ENCODE assay signal across 8 cellular contexts in the genomic region with DNA sequence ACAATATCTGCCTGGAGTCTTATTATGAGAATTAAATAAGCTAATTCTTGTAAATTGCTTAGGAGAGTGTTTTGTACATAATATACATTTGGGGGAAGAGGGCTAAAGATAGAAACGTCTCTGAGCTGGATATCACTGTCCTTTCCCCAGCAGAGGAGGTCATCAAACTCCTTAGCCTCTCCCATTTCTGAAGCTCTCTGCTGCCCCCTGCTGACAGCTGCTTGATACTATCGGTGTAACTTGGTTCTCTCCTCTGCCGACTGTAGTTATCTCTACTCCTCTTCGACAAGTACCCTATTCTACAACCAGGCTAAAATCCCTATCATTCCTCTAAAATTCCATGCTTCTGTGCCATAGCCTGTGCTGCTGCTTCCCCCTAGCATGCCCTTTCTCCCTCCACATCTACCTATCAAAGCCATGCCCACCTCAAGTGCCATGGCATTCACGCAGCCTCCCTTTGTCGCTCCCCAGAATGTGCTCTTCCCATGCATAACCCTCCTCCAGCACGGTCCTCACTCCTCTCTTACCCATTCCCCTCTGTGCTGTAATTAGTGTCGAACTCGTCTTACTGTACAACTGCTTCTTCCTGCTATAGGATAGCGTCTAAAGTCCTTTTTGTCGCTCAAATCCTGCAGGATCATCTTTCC.
DNase-seq lines count a peak whose midpoint lies in the region; ATAC-seq and TF ChIP-seq lines count a peak whose summit lies in the region.

No MANE protein-coding gene starts in this region.

- H4K20me1 ChIP-seq in DOHH2 (ENCODE audit: control insufficient read depth, insufficient read depth, low read depth, low read length) (0 out of 2 replicates have a peak, but pooled peaks cover 2% of the 10 kb centered on the region), OCI-LY7 (ENCODE audit: insufficient read depth, low read length) (0 out of 2 replicates have a peak, but pooled peaks cover 3% of the 10 kb centered on the region), fibroblast of lung (ENCODE audit: control insufficient read depth, extremely low read depth, insufficient read depth, low read length) (no peaks in the 10 kb centered on the region), neural cell (ENCODE audit: insufficient read depth) (no peaks in the 10 kb centered on the region)

- H3K36me3 ChIP-seq in DOHH2 (ENCODE audit: control insufficient read depth, low read length) (peaks cover 16% of the 10 kb centered on the region), HUES6 (ENCODE audit: control insufficient read depth, insufficient read depth, low read length) (no peaks in the 10 kb centered on the region), OCI-LY7 (ENCODE audit: insufficient read depth, low read length) (no peaks in the 10 kb centered on the region), fibroblast of lung (ENCODE audit: control insufficient read depth, insufficient read depth, low read length) (no peaks in the 10 kb centered on the region), neural cell (ENCODE audit: insufficient read depth, low read length) (no peaks in the 10 kb centered on the region), stomach (peaks cover 0 to 9% (median 4%) of the 10 kb centered on the region in 4 donors)

- POLR2A ChIA-PET in OCI-LY7 (lab: Charles Lee): interaction anchor here (0.9 kb wide), 1 partner anchor 18 kb away, joined by 3 read pairs; no protein-coding TSS in a partner anchor

- 49 to 52% (median 50%) methylated on average over 11 of the region's 11 CpGs for whole genome bisulfite sequencing in stomach, 5 donors

- H3K4me3 ChIP-seq in DOHH2 (ENCODE audit: low read length) (no peak overlapping the region), HUES6 (ENCODE audit: low read depth, low read length) (0 out of 2 replicates have a peak overlapping the region, but pooled peaks have one; percentile 7), OCI-LY7 (ENCODE audit: low read depth, low read length, poor library complexity, severe bottlenecking) (no peak overlapping the region), fibroblast of lung (replicated peaks in 1 of 4; ENCODE audit: control extremely low read depth in 1 of 4, insufficient read depth in 1 of 4, low read depth in 3 of 4, low read length in 4 of 4) (no peak overlapping the region), neural cell (ENCODE audit: low read length) (no peak overlapping the region), stomach (no peak overlapping the region)

- H3K9me2 ChIP-seq in DOHH2 (replicated peaks; ENCODE audit: control insufficient read depth, low read length) (no peaks in the 10 kb centered on the region), OCI-LY7 (ENCODE audit: insufficient read depth, low read length) (no peaks in the 10 kb centered on the region), neural cell (ENCODE audit: insufficient read depth, low read length) (no peaks in the 10 kb centered on the region)

- no peak for TF ChIP-seq POLR2A in stomach (IDR thresholded peaks at IDR 0.05)

- BruUV-seq in OCI-LY7 (replicated peaks; lab: Mats Ljungman, UMichigan): no TSS peak

- CTCF ChIA-PET in OCI-LY7 (lab: Charles Lee; ENCODE audit: unreplicated experiment): interaction anchor here (0.9 to 1.3 kb wide), 2 partner anchors 9 to 24 kb away, joined by 3 to 6 read pairs; no protein-coding TSS in a partner anchor

- intact Hi-C loops in OCI-LY7 (cut with micrococcal nuclease; ENCODE audit: unreplicated experiment): loop anchor here (10.0 kb wide), 2 partner anchors 251 to 1049 kb away; no protein-coding TSS in a partner anchor
- intact Hi-C loops in stomach (cut with DNase I; ENCODE audit: low total_unique reads): loop anchor here (10.0 kb wide), 1 partner anchor 1049 kb away; no protein-coding TSS in a partner anchor

- peak; percentile 94 for TF ChIP-seq CTCF in DOHH2 (IDR thresholded peaks at IDR 0.05; ENCODE audit: low read depth, low read length, poor library complexity, severe bottlenecking)
- peak; percentile 92 for TF ChIP-seq CTCF in OCI-LY7 (conservative IDR thresholded peaks at IDR 0.05; ENCODE audit: low read length)
- peak; percentile 93 to 95 for TF ChIP-seq CTCF in fibroblast of lung (conservative IDR thresholded peaks at IDR 0.05 in 1 of 2, IDR thresholded peaks at IDR 0.05 in 1 of 2; ENCODE audit: low read depth in 1 of 2, low read length in 2 of 2)
- peak; percentile 76 for TF ChIP-seq CTCF in neural cell (IDR thresholded peaks at IDR 0.05; ENCODE audit: poor library complexity, severe bottlenecking)
- TF ChIP-seq CTCF in stomach (IDR thresholded peaks at IDR 0.05): peak in 5 of 7 experiments; percentile 71 to 77 (median 73)

- H3K9ac ChIP-seq in HUES6 (ENCODE audit: low read length) (no peak overlapping the region), fibroblast of lung (ENCODE audit: insufficient read depth, low read length) (no peak overlapping the region), neural cell (ENCODE audit: low read length) (no peak overlapping the region)

- no peaks in the 10 kb centered on the region for H3K79me2 ChIP-seq in DOHH2 (ENCODE audit: control insufficient read depth, low read length)
- no peaks in the 10 kb centered on the region for H3K79me2 ChIP-seq in OCI-LY7 (ENCODE audit: insufficient read depth, low read depth, low read length)
- H3K79me2 ChIP-seq in fibroblast of lung (ENCODE audit: control insufficient read depth, insufficient read depth, low read length): no peaks in the 10 kb centered on the region
- no peaks in the 10 kb centered on the region for H3K79me2 ChIP-seq in neural cell (replicated peaks; ENCODE audit: insufficient read depth, low read length)

- no peak for TF ChIP-seq EP300 in neural cell (conservative IDR thresholded peaks at IDR 0.05; ENCODE audit: poor library complexity, severe bottlenecking)
- TF ChIP-seq EP300 in stomach (IDR thresholded peaks at IDR 0.05): no peak

- DNase-seq in OCI-LY7 (ENCODE audit: low spot score): peak; percentile 75
- DNase-seq in activated T-cell treated with anti-CD3 and anti-CD28 coated beads for 4 hours: peak; percentile 71
- peak; percentile 54 to 84 for DNase-seq in fibroblast of lung (ENCODE audit: low read depth in 2 of 2)
- peak; percentile 83 for DNase-seq in stomach

- H3K4me2 ChIP-seq in DOHH2 (ENCODE audit: low read length) (no peak overlapping the region), OCI-LY7 (ENCODE audit: low read length) (no peak overlapping the region), fibroblast of lung (ENCODE audit: extremely low read depth, insufficient read depth, low read length) (no peak overlapping the region), neural cell (ENCODE audit: low read length) (no peak overlapping the region)

- peak; percentile 90 for ATAC-seq in GM21576 (IDR thresholded peaks at IDR 0.05; ENCODE audit: unreplicated experiment)

- peaks cover 6% of the 10 kb centered on the region for H3K4me1 ChIP-seq in DOHH2 (ENCODE audit: control insufficient read depth, low read length)
- no peaks in the 10 kb centered on the region for H3K4me1 ChIP-seq in HUES6 (ENCODE audit: control insufficient read depth, insufficient read depth, low read length)
- no peaks in the 10 kb centered on the region for H3K4me1 ChIP-seq in OCI-LY7 (ENCODE audit: insufficient read depth, low read length, poor library complexity, severe bottlenecking)
- H3K4me1 ChIP-seq in fibroblast of lung (ENCODE audit: control insufficient read depth, extremely low read depth, insufficient read depth, low read length): no peaks in the 10 kb centered on the region
- peaks cover 0 to 5% (median 0%) of the 10 kb centered on the region in 4 donors for H3K4me1 ChIP-seq in stomach

- H3K9me3 ChIP-seq in DOHH2 (ENCODE audit: control insufficient read depth, insufficient read depth, low read length): no peaks in the 10 kb centered on the region
- no peaks in the 10 kb centered on the region for H3K9me3 ChIP-seq in HUES6 (ENCODE audit: control insufficient read depth, insufficient read depth, low read depth, low read length)
- H3K9me3 ChIP-seq in OCI-LY7 (ENCODE audit: low read length): no peaks in the 10 kb centered on the region
- H3K9me3 ChIP-seq in fibroblast of lung (ENCODE audit: control insufficient read depth, insufficient read depth, low read depth, low read length): no peaks in the 10 kb centered on the region
- H3K9me3 ChIP-seq in neural cell (ENCODE audit: low read length): no peaks in the 10 kb centered on the region
- H3K9me3 ChIP-seq in stomach: no peaks in the 10 kb centered on the region

- no peaks in the 10 kb centered on the region for H3F3A ChIP-seq in DOHH2 (ENCODE audit: control insufficient read depth, insufficient read depth)
- no peaks in the 10 kb centered on the region for H3F3A ChIP-seq in neural cell (ENCODE audit: insufficient read depth, low read length, poor library complexity, severe bottlenecking)

- no peak overlapping the region for H2AFZ ChIP-seq in OCI-LY7 (ENCODE audit: low read length)
- H2AFZ ChIP-seq in fibroblast of lung (ENCODE audit: low read length): peak overlapping the region; percentile 76
- no peak overlapping the region for H2AFZ ChIP-seq in neural cell (ENCODE audit: low read depth, low read length)

- H3K27me3 ChIP-seq in DOHH2 (ENCODE audit: control insufficient read depth, low read length) (no peaks in the 10 kb centered on the region), HUES6 (ENCODE audit: control insufficient read depth, insufficient read depth, low read length) (no peaks in the 10 kb centered on the region), fibroblast of lung (ENCODE audit: control insufficient read depth, insufficient read depth, low read length) (no peaks in the 10 kb centered on the region), neural cell (ENCODE audit: insufficient read depth, low read depth, low read length) (no peaks in the 10 kb centered on the region), stomach (no peaks in the 10 kb centered on the region)

- peak; percentile 85 for TF ChIP-seq RAD21 in neural cell (conservative IDR thresholded peaks at IDR 0.05)

- H3K27ac ChIP-seq in DOHH2 (ENCODE audit: low read depth, low read length): no peak overlapping the region
- H3K27ac ChIP-seq in HUES6 (ENCODE audit: low read depth, low read length): no peak overlapping the region
- H3K27ac ChIP-seq in OCI-LY7 (ENCODE audit: low read depth, low read length, poor library complexity, severe bottlenecking): no peak overlapping the region
- no peak overlapping the region for H3K27ac ChIP-seq in fibroblast of lung (ENCODE audit: insufficient read depth, low read length)
- no peak overlapping the region for H3K27ac ChIP-seq in neural cell (ENCODE audit: low read length)
- no peak overlapping the region for H3K27ac ChIP-seq in stomach

TF ChIP-seq in neural cell, 6 proteins besides CTCF, POLR2A, EP300 and RAD21:
- TF ChIP-seq SMC3 (conservative IDR thresholded peaks at IDR 0.05; ENCODE audit: poor library complexity) (peak; percentile 85), TAF1 (IDR thresholded peaks at IDR 0.05; ENCODE audit: low read depth) (no peak)
